Comparison of ENCODE assay signal across 13 cellular contexts in the genomic region with DNA sequence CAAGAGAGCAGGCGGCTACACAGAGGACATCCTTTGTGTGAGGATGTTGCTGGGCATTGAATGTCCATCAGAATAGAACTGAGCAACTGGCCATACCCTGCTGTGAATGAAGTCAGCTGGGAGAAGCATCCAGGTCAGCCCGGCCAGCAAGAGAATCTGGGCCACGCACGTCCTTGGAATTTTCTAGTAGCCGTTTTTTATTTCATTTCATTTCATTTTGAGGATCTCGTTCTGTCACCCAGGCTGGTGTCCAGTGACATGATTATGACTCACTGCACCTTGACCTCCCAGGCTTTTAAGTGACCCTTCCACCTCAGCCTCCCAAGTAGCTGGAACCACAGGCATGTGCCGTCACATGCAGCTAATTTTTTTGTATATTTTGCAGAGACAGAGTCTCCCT.
DNase-seq lines count a peak whose midpoint lies in the region; TF ChIP-seq lines count a peak whose summit lies in the region.
"Had no signal": no experiment of that assay in that cellular context is flagged by ENCODE, and none has a peak within 500 bp of the region (broad histone marks: within the 10 kb centered on the region; RNA-seq: fewer than 3 reads in every experiment).

No MANE protein-coding gene starts in this region.

- no peak overlapping the region for H3K4me3 ChIP-seq in neural progenitor cell
- H3K4me3 ChIP-seq: ascending aorta; BLaER1 treated with 17β-estradiol and CSF1 and Interleukin-3, amounts not matched to agents 10 nM and 100 nM; testis had no signal

- H3K27ac ChIP-seq in epithelial cell of prostate (peak overlapping the region; percentile 96), neural progenitor cell (no peak overlapping the region)
- H3K27ac ChIP-seq: ascending aorta, testis had no signal

- TF ChIP-seq CTCF in neural progenitor cell (IDR thresholded peaks at IDR 0.05) = no peak

- H2AFZ ChIP-seq in neural progenitor cell (replicated peaks) = no peak overlapping the region

- H3K36me3 Mint-ChIP-seq in neural progenitor cell = peaks cover 20% of the 10 kb centered on the region
- H3K36me3 Mint-ChIP-seq in T-helper 2 cell treated with Interferon-gamma antibody and Interleukin-4, amounts not matched to agents 5 μg/mL and 100 μg/mL, for 36 hours (ENCODE audit: low read depth) = peaks cover 50% of the 10 kb centered on the region

- no peaks in the 10 kb centered on the region for H3K27me3 Mint-ChIP-seq in neural progenitor cell (ENCODE audit: insufficient read depth, low read depth)
- H3K27me3 Mint-ChIP-seq in T-helper 2 cell treated with Interferon-gamma antibody and Interleukin-4, amounts not matched to agents 5 μg/mL and 100 μg/mL, for 36 hours (ENCODE audit: low read depth) = no peaks in the 10 kb centered on the region

- no peaks in the 10 kb centered on the region for H3K9me3 ChIP-seq in neural progenitor cell (ENCODE audit: low read depth)
- H3K9me3 ChIP-seq: ascending aorta; BLaER1 treated with 17β-estradiol and CSF1 and Interleukin-3, amounts not matched to agents 10 nM and 100 nM; testis had no signal

- no peak overlapping the region for H3K9ac ChIP-seq in neural progenitor cell
- H3K9ac ChIP-seq: BLaER1 treated with 17β-estradiol and CSF1 and Interleukin-3, amounts not matched to agents 10 nM and 100 nM had no signal

- H3K27ac Mint-ChIP-seq in neural progenitor cell = peak overlapping the region; percentile 50
- H3K27ac Mint-ChIP-seq in T-helper 2 cell treated with Interferon-gamma antibody and Interleukin-4, amounts not matched to agents 5 μg/mL and 100 μg/mL, for 36 hours = no peak overlapping the region
- H3K27ac Mint-ChIP-seq: activated T-helper 2 cell treated with anti-CD3 and anti-CD28 coated beads, Interferon-gamma antibody, Interleukin-2, Interleukin-4, amounts not matched to agents 10 μg/mL and 5 μg/mL and 100 μg/mL, durations not matched to agents 14 hours and 24 hours and 36 hours had no signal

- H3K4me3 Mint-ChIP-seq in neural progenitor cell = no peak overlapping the region
- no peak overlapping the region for H3K4me3 Mint-ChIP-seq in T-helper 2 cell treated with Interferon-gamma antibody and Interleukin-4, amounts not matched to agents 5 μg/mL and 100 μg/mL, for 36 hours

- DNase-seq in EH (ENCODE audit: low read depth) (peak; percentile 62), LHCN-M2 (ENCODE audit: low read depth) (peak; percentile 95), epithelial cell of prostate (ENCODE audit: low read depth, low spot score) (no peak), neural progenitor cell (ENCODE audit: low spot score) (no peak), retina (no peak)
- no peak for DNase-seq in T-helper 2 cell treated with Interferon-gamma antibody and Interleukin-4, amounts not matched to agents 5 μg/mL and 100 μg/mL, for 36 hours (ENCODE audit: low spot score)
- DNase-seq in stimulated activated CD4-positive, alpha-beta T cell treated with anti-CD3 and anti-CD28 coated beads, Interleukin-4, amount 100 ng/mL, for 4 hours = no peak
- DNase-seq: occipital lobe, SHP77, testis had no signal

- H3K36me3 ChIP-seq in neural progenitor cell = no peaks in the 10 kb centered on the region

- H3K4me1 Mint-ChIP-seq in neural progenitor cell = peaks cover 31% of the 10 kb centered on the region
- no peaks in the 10 kb centered on the region for H3K4me1 Mint-ChIP-seq in T-helper 2 cell treated with Interferon-gamma antibody and Interleukin-4, amounts not matched to agents 5 μg/mL and 100 μg/mL, for 36 hours (ENCODE audit: low read depth)

- peaks cover 13% of the 10 kb centered on the region for H3F3A ChIP-seq in neural progenitor cell (ENCODE audit: low read depth)

- no peaks in the 10 kb centered on the region for H3K79me2 ChIP-seq in neural progenitor cell (ENCODE audit: low read depth)

- peaks cover 27% of the 10 kb centered on the region for H3K4me1 ChIP-seq in neural progenitor cell
- H3K4me1 ChIP-seq: ascending aorta had no signal

- no peak overlapping the region for H3K4me2 ChIP-seq in neural progenitor cell

- peaks cover 17% of the 10 kb centered on the region for H4K20me1 ChIP-seq in neural progenitor cell (ENCODE audit: low read depth)

- no peaks in the 10 kb centered on the region for H3K9me3 Mint-ChIP-seq in neural progenitor cell
- no peaks in the 10 kb centered on the region for H3K9me3 Mint-ChIP-seq in T-helper 2 cell treated with Interferon-gamma antibody and Interleukin-4, amounts not matched to agents 5 μg/mL and 100 μg/mL, for 36 hours
- H3K9me3 Mint-ChIP-seq: activated T-helper 2 cell treated with anti-CD3 and anti-CD28 coated beads, Interferon-gamma antibody, Interleukin-2, Interleukin-4, amounts not matched to agents 10 μg/mL and 5 μg/mL and 100 μg/mL, durations not matched to agents 14 hours and 24 hours and 36 hours had no signal

- H3K27me3 ChIP-seq in neural progenitor cell = no peaks in the 10 kb centered on the region
- H3K27me3 ChIP-seq: ascending aorta; BLaER1 treated with 17β-estradiol and CSF1 and Interleukin-3, amounts not matched to agents 10 nM and 100 nM; testis had no signal

Comparison
In these comparisons a context has a peak if more than half of its experiments do, and no peak if none do; other contexts are left out.
1. DNase-seq: peak in EH (single experiment) and LHCN-M2 (single experiment); none in epithelial cell of prostate (single experiment), neural progenitor cell (single experiment), T-helper 2 cell treated with Interferon-gamma antibody and Interleukin-4, amounts not matched to agents 5 μg/mL and 100 μg/mL, for 36 hours (single experiment), retina (single experiment) and stimulated activated CD4-positive, alpha-beta T cell treated with anti-CD3 and anti-CD28 coated beads, Interleukin-4, amount 100 ng/mL, for 4 hours (0 of 2).